ENCODE assay signal across 16 cellular contexts in the genomic region with DNA sequence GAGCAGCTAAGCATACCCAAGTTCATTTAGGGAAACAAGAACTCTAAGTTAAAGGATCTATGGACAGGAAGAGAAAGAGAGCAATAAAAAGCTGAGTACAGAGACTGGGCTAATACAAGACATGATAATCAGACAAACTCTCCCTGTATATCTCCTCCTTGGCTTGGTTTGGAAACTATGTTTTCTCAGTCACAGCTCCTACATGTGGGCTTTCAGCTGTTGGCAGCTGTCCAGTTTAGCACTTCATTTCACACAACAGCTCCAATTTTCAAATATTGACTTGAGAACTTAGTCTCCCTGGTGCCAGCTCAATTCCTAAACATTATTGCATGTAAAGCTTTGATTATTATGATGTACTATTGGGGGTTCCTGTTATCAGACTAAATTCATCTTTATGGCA.
DNase-seq lines count a peak whose midpoint lies in the region; ATAC-seq and FAIRE-seq lines count a peak whose summit lies in the region.
"Had no signal": no experiment of that assay in that cellular context is flagged by ENCODE, and none has a peak within 500 bp of the region (broad histone marks: within the 10 kb centered on the region; RNA-seq: fewer than 3 reads in every experiment).

No MANE protein-coding gene starts in this region.

- intact Hi-C loops in activated T-helper 2 cell treated with anti-CD3 and anti-CD28 coated beads, Interferon-gamma antibody, Interleukin-2, Interleukin-4, amounts not matched to agents 10 μg/mL and 5 μg/mL and 100 μg/mL, durations not matched to agents 14 hours and 24 hours and 36 hours (cut with micrococcal nuclease), result no loop called here

- no peaks in the 10 kb centered on the region for H3K4me1 Mint-ChIP-seq in stimulated activated effector memory CD8-positive, alpha-beta T cell treated with anti-CD3 and anti-CD28 coated beads, Interleukin-12 subunit alpha, Interleukin-12 subunit beta, amount 100 ng/mL, for 72 hours
- no peaks in the 10 kb centered on the region for H3K4me1 Mint-ChIP-seq in activated T-helper 2 cell treated with anti-CD3 and anti-CD28 coated beads, Interferon-gamma antibody, Interleukin-2, Interleukin-4, amounts not matched to agents 10 μg/mL and 5 μg/mL and 100 μg/mL, durations not matched to agents 14 hours and 24 hours and 36 hours (ENCODE audit: low read depth)

- no peak for ATAC-seq in stimulated activated effector memory CD8-positive, alpha-beta T cell treated with anti-CD3 and anti-CD28 coated beads, Interleukin-12 subunit alpha, Interleukin-12 subunit beta, amount 100 ng/mL, for 72 hours
- ATAC-seq: heart right ventricle, PC-3 had no signal

- peak; percentile 72 for FAIRE-seq in islet of Langerhans (lab: Jason Lieb, UNC)
- FAIRE-seq: keratinocyte had no signal

- peak; percentile 99 for DNase-seq in NCI-H1092 treated with DMSO at 0.1 percent for 48 hours (lab: John Stamatoyannopoulos, UW)
- DNase-seq in NCI-H187 (lab: John Stamatoyannopoulos, UW), result peak; percentile 62 to 71
- peak; percentile 10 to 49 for DNase-seq in NCI-H524 (lab: John Stamatoyannopoulos, UW)
- DNase-seq in stimulated activated effector memory CD8-positive, alpha-beta T cell treated with anti-CD3 and anti-CD28 coated beads, Interleukin-12 subunit alpha, Interleukin-12 subunit beta, amount 100 ng/mL, for 72 hours (ENCODE audit: low spot score in 2 of 2), result no peak
- DNase-seq in ACHN, result no peak
- DNase-seq in activated T-helper 2 cell treated with anti-CD3 and anti-CD28 coated beads, Interferon-gamma antibody, Interleukin-2, Interleukin-4, amounts not matched to agents 10 μg/mL and 5 μg/mL and 100 μg/mL, durations not matched to agents 14 hours and 24 hours and 36 hours (ENCODE audit: low spot score), result no peak
- DNase-seq: activated CD4-positive, alpha-beta T cell treated with anti-CD3 and anti-CD28 coated beads for 4 hours; activated gamma-delta T cell treated with Interleukin-2 at 50 U/mL for 16 hours; DND-41; effector memory CD4-positive, alpha-beta T cell; heart right ventricle; nephron progenitor cell; PC-3; tibial artery had no signal

- H3K9me3 Mint-ChIP-seq in stimulated activated effector memory CD8-positive, alpha-beta T cell treated with anti-CD3 and anti-CD28 coated beads, Interleukin-12 subunit alpha, Interleukin-12 subunit beta, amount 100 ng/mL, for 72 hours, result no peaks in the 10 kb centered on the region
- no peaks in the 10 kb centered on the region for H3K9me3 Mint-ChIP-seq in activated T-helper 2 cell treated with anti-CD3 and anti-CD28 coated beads, Interferon-gamma antibody, Interleukin-2, Interleukin-4, amounts not matched to agents 10 μg/mL and 5 μg/mL and 100 μg/mL, durations not matched to agents 14 hours and 24 hours and 36 hours

- no peaks in the 10 kb centered on the region for H3K27me3 Mint-ChIP-seq in activated T-helper 2 cell treated with anti-CD3 and anti-CD28 coated beads, Interferon-gamma antibody, Interleukin-2, Interleukin-4, amounts not matched to agents 10 μg/mL and 5 μg/mL and 100 μg/mL, durations not matched to agents 14 hours and 24 hours and 36 hours (ENCODE audit: low read depth)

- in situ Hi-C loops in ACHN (cut with HindIII; ENCODE audit: low pct_ligation_motif_present, low pct_unique_long_range_greater_than_20kb, low sequenced_read_pairs), result no loop called here

- no peak overlapping the region for H3K4me3 Mint-ChIP-seq in stimulated activated effector memory CD8-positive, alpha-beta T cell treated with anti-CD3 and anti-CD28 coated beads, Interleukin-12 subunit alpha, Interleukin-12 subunit beta, amount 100 ng/mL, for 72 hours
- H3K4me3 Mint-ChIP-seq in activated T-helper 2 cell treated with anti-CD3 and anti-CD28 coated beads, Interferon-gamma antibody, Interleukin-2, Interleukin-4, amounts not matched to agents 10 μg/mL and 5 μg/mL and 100 μg/mL, durations not matched to agents 14 hours and 24 hours and 36 hours (ENCODE audit: low read depth), result no peak overlapping the region
- H3K4me3 Mint-ChIP-seq: nephron progenitor cell had no signal

- no peak overlapping the region for H3K27ac Mint-ChIP-seq in stimulated activated effector memory CD8-positive, alpha-beta T cell treated with anti-CD3 and anti-CD28 coated beads, Interleukin-12 subunit alpha, Interleukin-12 subunit beta, amount 100 ng/mL, for 72 hours
- no peak overlapping the region for H3K27ac Mint-ChIP-seq in activated T-helper 2 cell treated with anti-CD3 and anti-CD28 coated beads, Interferon-gamma antibody, Interleukin-2, Interleukin-4, amounts not matched to agents 10 μg/mL and 5 μg/mL and 100 μg/mL, durations not matched to agents 14 hours and 24 hours and 36 hours

- no peaks in the 10 kb centered on the region for H3K36me3 Mint-ChIP-seq in stimulated activated effector memory CD8-positive, alpha-beta T cell treated with anti-CD3 and anti-CD28 coated beads, Interleukin-12 subunit alpha, Interleukin-12 subunit beta, amount 100 ng/mL, for 72 hours
- no peaks in the 10 kb centered on the region for H3K36me3 Mint-ChIP-seq in activated T-helper 2 cell treated with anti-CD3 and anti-CD28 coated beads, Interferon-gamma antibody, Interleukin-2, Interleukin-4, amounts not matched to agents 10 μg/mL and 5 μg/mL and 100 μg/mL, durations not matched to agents 14 hours and 24 hours and 36 hours (ENCODE audit: low read depth)

Comparison
In these comparisons a context has a peak if more than half of its experiments do, and no peak if none do; other contexts are left out.
1. DNase-seq: peak in NCI-H1092 treated with DMSO at 0.1 percent for 48 hours (single experiment), NCI-H187 (2 of 2) and NCI-H524 (2 of 2); none in stimulated activated effector memory CD8-positive, alpha-beta T cell treated with anti-CD3 and anti-CD28 coated beads, Interleukin-12 subunit alpha, Interleukin-12 subunit beta, amount 100 ng/mL, for 72 hours (0 of 2), ACHN (single experiment) and activated T-helper 2 cell treated with anti-CD3 and anti-CD28 coated beads, Interferon-gamma antibody, Interleukin-2, Interleukin-4, amounts not matched to agents 10 μg/mL and 5 μg/mL and 100 μg/mL, durations not matched to agents 14 hours and 24 hours and 36 hours (single experiment).